26 cellular contexts compared by ENCODE assay signal in genomic region chrX:77436682-77437081, GRCh38. TPM values are rescaled to one million over a fixed set of nuclear protein-coding genes. Genes with fewer than 3 reads are reported as not detected.
A peak's percentile ranks its signal among the peaks of the same experiment; 100 is the strongest.
DNase-seq lines count a peak whose midpoint lies in the region; ATAC-seq and TF ChIP-seq lines count a peak whose summit lies in the region.
"Had no signal": no experiment of that assay in that cellular context is flagged by ENCODE, and none has a peak within 500 bp of the region (broad histone marks: within the 10 kb centered on the region; RNA-seq: fewer than 3 reads in every experiment).

No MANE protein-coding gene starts in this region.

- DNase-seq in GM23248, result peak; percentile 58
- DNase-seq in NB4 (ENCODE audit: low read depth), result peak; percentile 9
- peak; percentile 56 for DNase-seq in brain microvascular endothelial cell
- peak; percentile 82 for DNase-seq in kidney tubule cell (ENCODE audit: low spot score)
- no peak for DNase-seq in activated T-helper 2 cell treated with anti-CD3 and anti-CD28 coated beads, Interferon-gamma antibody, Interleukin-2, Interleukin-4, amounts not matched to agents 10 μg/mL and 5 μg/mL and 100 μg/mL, durations not matched to agents 14 hours and 24 hours and 36 hours (ENCODE audit: low spot score)
- no peak for DNase-seq in GM20000 (ENCODE audit: low spot score)
- DNase-seq in DMS79 (lab: John Stamatoyannopoulos, UW), result no peak
- DNase-seq: activated CD4-positive, CD25-positive, alpha-beta regulatory T cell treated with anti-CD3 and anti-CD28 coated beads, Interleukin-2, amount 50 U/mL, for 72 hours; activated naive CD4-positive, alpha-beta T cell treated with anti-CD3 and anti-CD28 coated beads for 36 hours; activated T-cell treated with anti-CD3 and anti-CD28 coated beads, Interleukin-2, amount 50 U/mL, for 4 hours; DND-41; effector CD4-positive, alpha-beta T cell; islet precursor cell; lower lobe of right lung; NCI-H1694; nucleus accumbens; RPMI8226; spleen; stimulated activated CD4-positive, alpha-beta T cell treated with anti-CD3 and anti-CD28 coated beads, Interleukin-4, amount 100 ng/mL, for 4 hours; stomach had no signal

- no peak overlapping the region for H3K27ac Mint-ChIP-seq in activated T-helper 2 cell treated with anti-CD3 and anti-CD28 coated beads, Interferon-gamma antibody, Interleukin-2, Interleukin-4, amounts not matched to agents 10 μg/mL and 5 μg/mL and 100 μg/mL, durations not matched to agents 14 hours and 24 hours and 36 hours
- H3K27ac Mint-ChIP-seq: activated naive CD4-positive, alpha-beta T cell treated with anti-CD3 and anti-CD28 coated beads for 36 hours; type B pancreatic cell had no signal

- no peak for TF ChIP-seq POLR2A in NB4 (IDR thresholded peaks at IDR 0.05; ENCODE audit: extremely low read depth, insufficient read length)

- no peak overlapping the region for H3K4me3 Mint-ChIP-seq in activated T-helper 2 cell treated with anti-CD3 and anti-CD28 coated beads, Interferon-gamma antibody, Interleukin-2, Interleukin-4, amounts not matched to agents 10 μg/mL and 5 μg/mL and 100 μg/mL, durations not matched to agents 14 hours and 24 hours and 36 hours (ENCODE audit: low read depth)
- H3K4me3 Mint-ChIP-seq: activated naive CD4-positive, alpha-beta T cell treated with anti-CD3 and anti-CD28 coated beads for 36 hours; activated T-cell treated with anti-CD3 and anti-CD28 coated beads, Interleukin-2, amount 50 U/mL, for 4 hours; type B pancreatic cell had no signal

- no peaks in the 10 kb centered on the region for H3K9me3 ChIP-seq in GM23248 (ENCODE audit: low read depth)
- H3K9me3 ChIP-seq: esophagus muscularis mucosa, lower lobe of right lung, spleen, stomach had no signal

- ATAC-seq in GM18867 (IDR thresholded peaks at IDR 0.05; ENCODE audit: unreplicated experiment), result no peak
- ATAC-seq: activated T-cell treated with anti-CD3 and anti-CD28 coated beads, Interleukin-2, amount 50 U/mL, for 4 hours; lower lobe of right lung had no signal

- H3K27ac ChIP-seq in GM23248 (0 out of 2 replicates have a peak overlapping the region, but pooled peaks have one; percentile 21), brain microvascular endothelial cell (no peak overlapping the region)
- H3K27ac ChIP-seq: esophagus muscularis mucosa, HL-60, lower lobe of right lung, spleen, stomach had no signal

- H3K9ac ChIP-seq in GM23248, result no peak overlapping the region

- H3K27me3 ChIP-seq in GM23248 (replicated peaks; ENCODE audit: insufficient read depth) (no peaks in the 10 kb centered on the region), brain microvascular endothelial cell (replicated peaks) (no peaks in the 10 kb centered on the region)
- H3K27me3 ChIP-seq: esophagus muscularis mucosa, spleen, stomach had no signal

- H4K20me1 ChIP-seq in GM23248 (ENCODE audit: insufficient read depth), result no peaks in the 10 kb centered on the region

- H3K4me3 ChIP-seq in GM23248 (no peak overlapping the region), NB4 (ENCODE audit: low read depth, low read length) (no peak overlapping the region), brain microvascular endothelial cell (ENCODE audit: low read depth, low read length) (no peak overlapping the region)
- H3K4me3 ChIP-seq: esophagus muscularis mucosa, lower lobe of right lung, spleen, stomach had no signal

- intact Hi-C loops in activated T-helper 2 cell treated with anti-CD3 and anti-CD28 coated beads, Interferon-gamma antibody, Interleukin-2, Interleukin-4, amounts not matched to agents 10 μg/mL and 5 μg/mL and 100 μg/mL, durations not matched to agents 14 hours and 24 hours and 36 hours (cut with micrococcal nuclease), result no loop called here

- H3K4me2 ChIP-seq in GM23248 (ENCODE audit: unreplicated experiment), result no peak overlapping the region

- H3K36me3 Mint-ChIP-seq in activated T-helper 2 cell treated with anti-CD3 and anti-CD28 coated beads, Interferon-gamma antibody, Interleukin-2, Interleukin-4, amounts not matched to agents 10 μg/mL and 5 μg/mL and 100 μg/mL, durations not matched to agents 14 hours and 24 hours and 36 hours (ENCODE audit: low read depth), result no peaks in the 10 kb centered on the region
- H3K36me3 Mint-ChIP-seq: type B pancreatic cell had no signal

- peaks cover 9% of the 10 kb centered on the region for H3K4me1 ChIP-seq in GM23248 (ENCODE audit: insufficient read depth)
- H3K4me1 ChIP-seq: esophagus muscularis mucosa, lower lobe of right lung, spleen, stomach had no signal

- WGBS in GM23248 (ENCODE audit: low coverage in 1 of 2, low lambda C conversion rate in 2 of 2, missing lambda C conversion rate in 2 of 2), 2 experiments, result 13 to 14% methylated on average over 1 of the region's 1 CpG

- H3F3A ChIP-seq in GM23248 (ENCODE audit: insufficient read depth), result 0 out of 2 replicates have a peak, but pooled peaks cover 11% of the 10 kb centered on the region

- H3K36me3 ChIP-seq in GM23248 (ENCODE audit: low read depth) (no peaks in the 10 kb centered on the region), brain microvascular endothelial cell (replicated peaks) (no peaks in the 10 kb centered on the region)
- H3K36me3 ChIP-seq: esophagus muscularis mucosa, lower lobe of right lung, spleen, stomach had no signal

- H3K4me1 Mint-ChIP-seq in activated T-helper 2 cell treated with anti-CD3 and anti-CD28 coated beads, Interferon-gamma antibody, Interleukin-2, Interleukin-4, amounts not matched to agents 10 μg/mL and 5 μg/mL and 100 μg/mL, durations not matched to agents 14 hours and 24 hours and 36 hours (ENCODE audit: low read depth), result no peaks in the 10 kb centered on the region

- H3K27me3 Mint-ChIP-seq in activated T-helper 2 cell treated with anti-CD3 and anti-CD28 coated beads, Interferon-gamma antibody, Interleukin-2, Interleukin-4, amounts not matched to agents 10 μg/mL and 5 μg/mL and 100 μg/mL, durations not matched to agents 14 hours and 24 hours and 36 hours (ENCODE audit: low read depth), result no peaks in the 10 kb centered on the region
- H3K27me3 Mint-ChIP-seq: type B pancreatic cell had no signal

- no peaks in the 10 kb centered on the region for H3K9me2 ChIP-seq in GM23248 (ENCODE audit: insufficient read depth)

- in situ Hi-C loops in GM23248 (cut with MboI), result no loop called here
- in situ Hi-C loops in brain microvascular endothelial cell (cut with HindIII; ENCODE audit: low pct_ligation_motif_present, low sequenced_read_pairs), result no loop called here

- TF ChIP-seq CTCF in NB4 (IDR thresholded peaks at IDR 0.05; ENCODE audit: low read depth, low read length) (no peak), brain microvascular endothelial cell (IDR thresholded peaks at IDR 0.05; ENCODE audit: low read depth, low read length, missing control alignments) (no peak), GM20000 (IDR thresholded peaks at IDR 0.05; ENCODE audit: extremely low read depth, missing control alignments) (no peak)

- H2AFZ ChIP-seq in GM23248, result no peak overlapping the region

- no peaks in the 10 kb centered on the region for H3K79me2 ChIP-seq in GM23248 (ENCODE audit: insufficient read depth)

- no peaks in the 10 kb centered on the region for H3K9me3 Mint-ChIP-seq in activated T-helper 2 cell treated with anti-CD3 and anti-CD28 coated beads, Interferon-gamma antibody, Interleukin-2, Interleukin-4, amounts not matched to agents 10 μg/mL and 5 μg/mL and 100 μg/mL, durations not matched to agents 14 hours and 24 hours and 36 hours
- H3K9me3 Mint-ChIP-seq: activated naive CD4-positive, alpha-beta T cell treated with anti-CD3 and anti-CD28 coated beads for 36 hours; activated T-cell treated with anti-CD3 and anti-CD28 coated beads, Interleukin-2, amount 50 U/mL, for 4 hours; type B pancreatic cell had no signal

RNA-seq across cellular contexts. Expression of gene FGF16, which starts 10.5 kb away (rescaled TPM):
- 0.22 TPM in 1 of 2 replicates, not detected in the other for total RNA-seq in GM23248 (2014; rRNA removed; shearing (Covaris generic))
- polyA plus RNA-seq in GM23248 (2016; fragmentation: Nextera tagmentation; extraction: Ambion mirVana), result not detected in 2 replicates
- not detected in 2 replicates for total RNA-seq in activated T-helper 2 cell treated with anti-CD3 and anti-CD28 coated beads, Interferon-gamma antibody, Interleukin-2, Interleukin-4, amounts not matched to agents 10 μg/mL and 5 μg/mL and 100 μg/mL, durations not matched to agents 14 hours and 24 hours and 36 hours
- total RNA-seq: activated T-cell treated with anti-CD3 and anti-CD28 coated beads, Interleukin-2, amount 50 U/mL, for 4 hours; chondrocyte; lower lobe of right lung; renal cortical epithelial cell; spleen had no signal
- polyA plus RNA-seq: spleen, stomach had no signal

Comparison
In these comparisons a context has a peak if more than half of its experiments do, and no peak if none do; other contexts are left out.
1. DNase-seq: peak in GM23248 (single experiment), NB4 (single experiment), brain microvascular endothelial cell (single experiment) and kidney tubule cell (single experiment); none in activated T-helper 2 cell treated with anti-CD3 and anti-CD28 coated beads, Interferon-gamma antibody, Interleukin-2, Interleukin-4, amounts not matched to agents 10 μg/mL and 5 μg/mL and 100 μg/mL, durations not matched to agents 14 hours and 24 hours and 36 hours (single experiment), GM20000 (single experiment) and DMS79 (single experiment).